In genomic region chr15:88802991-88803240, GRCh38 we compare ENCODE assay signal across 14 cellular contexts. TPM values are rescaled to one million over a fixed set of nuclear protein-coding genes. Genes with fewer than 3 reads are reported as not detected.
A peak's percentile ranks its signal among the peaks of the same experiment; 100 is the strongest.
DNase-seq lines count a peak whose midpoint lies in the region; ATAC-seq and TF ChIP-seq lines count a peak whose summit lies in the region.
"Had no signal": no experiment of that assay in that cellular context is flagged by ENCODE, and none has a peak within 500 bp of the region (broad histone marks: within the 10 kb centered on the region; RNA-seq: fewer than 3 reads in every experiment).

No MANE protein-coding gene starts in this region.

- no peak overlapping the region for H2BK120ac ChIP-seq in H9 (ENCODE audit: low read depth, low read length, poor library complexity, severe bottlenecking)

- no peak overlapping the region for H4K5ac ChIP-seq in H9 (ENCODE audit: insufficient read length, low read depth, low read length)

- H3K27ac Mint-ChIP-seq in H9: no peak overlapping the region
- no peak overlapping the region for H3K27ac Mint-ChIP-seq in stimulated activated effector memory CD8-positive, alpha-beta T cell treated with anti-CD3 and anti-CD28 coated beads, Interleukin-12 subunit alpha, Interleukin-12 subunit beta, amount 100 ng/mL, for 72 hours
- H3K27ac Mint-ChIP-seq: activated T-cell treated with anti-CD3 and anti-CD28 coated beads, Interleukin-2, amount 50 U/mL, for 72 hours had no signal

- no CpG with 5 or more reads among the region's 28 CpGs for WGBS in H9 (ENCODE audit: extremely low coverage, insufficient read length, low lambda C conversion rate)

- H3K23me2 ChIP-seq in H9 (ENCODE audit: insufficient read length, low read depth, low read length, poor library complexity, severe bottlenecking): peaks cover 11% of the 10 kb centered on the region

- H3K4me2 ChIP-seq in H9 (ENCODE audit: insufficient read depth, insufficient read length, low read length): peak overlapping the region; percentile 67

- H3K4me1 ChIP-seq in H9 (ENCODE audit: insufficient read depth, low read length) (no peaks in the 10 kb centered on the region), adipocyte (ENCODE audit: control insufficient read depth, insufficient read depth, low read length) (peaks cover 4% of the 10 kb centered on the region), iPS-20b (ENCODE audit: insufficient read depth, low read length) (no peaks in the 10 kb centered on the region)
- H3K4me1 ChIP-seq: Caco-2, HAP-1 had no signal

- H3K27me3 ChIP-seq in H9 (ENCODE audit: insufficient read depth, low read length) (peaks cover 37% of the 10 kb centered on the region), adipocyte (replicated peaks; ENCODE audit: control insufficient read depth, insufficient read depth, low read length) (peaks cover 41% of the 10 kb centered on the region), iPS-20b (ENCODE audit: insufficient read depth, low read length) (peaks cover 87% of the 10 kb centered on the region)

- peaks cover 91% of the 10 kb centered on the region for H3K27me3 Mint-ChIP-seq in H9 (ENCODE audit: low read depth)

- no peak overlapping the region for H2BK15ac ChIP-seq in H9 (ENCODE audit: low read depth, low read length)

- no peak overlapping the region for H3T11ph ChIP-seq in H9 (ENCODE audit: low read length)

- peaks cover 2 to 22% of the 10 kb centered on the region in 2 experiments; a peak in 3 of 4 replicates for H3K4me1 Mint-ChIP-seq in H9
- peaks cover 14% of the 10 kb centered on the region for H3K4me1 Mint-ChIP-seq in stimulated activated effector memory CD8-positive, alpha-beta T cell treated with anti-CD3 and anti-CD28 coated beads, Interleukin-12 subunit alpha, Interleukin-12 subunit beta, amount 100 ng/mL, for 72 hours

- no peak for TF ChIP-seq CTCF in H9 (conservative IDR thresholded peaks at IDR 0.05)

- H2BK20ac ChIP-seq in H9 (ENCODE audit: low read depth, low read length, poor library complexity, severe bottlenecking): no peak overlapping the region

- H4K20me1 ChIP-seq in H9 (ENCODE audit: control insufficient read depth, insufficient read depth, insufficient read length): no peaks in the 10 kb centered on the region

- peak overlapping the region; percentile 82 to 97 for H3K4me3 Mint-ChIP-seq in H9
- H3K4me3 Mint-ChIP-seq in stimulated activated effector memory CD8-positive, alpha-beta T cell treated with anti-CD3 and anti-CD28 coated beads, Interleukin-12 subunit alpha, Interleukin-12 subunit beta, amount 100 ng/mL, for 72 hours: peak overlapping the region; percentile 36

- H3K18ac ChIP-seq in H9 (ENCODE audit: insufficient read length, low read depth, low read length): no peak overlapping the region

- no peak overlapping the region; the same call in 1 of the 2 replicates for H3K14ac ChIP-seq in H9 (ENCODE audit: insufficient read depth, low read length)

- no peak overlapping the region for H4K8ac ChIP-seq in H9 (replicated peaks; ENCODE audit: insufficient read length, low read depth, low read length)

- no peak overlapping the region for H2AFZ ChIP-seq in H9 (ENCODE audit: low read length)

- no peak overlapping the region for H2AK5ac ChIP-seq in H9 (ENCODE audit: insufficient read length, low read length)

- no peak overlapping the region for H2BK12ac ChIP-seq in H9 (ENCODE audit: insufficient read length, low read depth, low read length)

- H3K4me3 ChIP-seq in adipocyte (ENCODE audit: low read length) (peak overlapping the region; percentile 62), iPS-20b (ENCODE audit: low read length) (peak overlapping the region; percentile 66)
- H3K4me3 ChIP-seq: HAP-1 had no signal

- H4K91ac ChIP-seq in H9 (ENCODE audit: insufficient read length, low read depth, low read length): no peak overlapping the region

- no peak overlapping the region for H2BK5ac ChIP-seq in H9 (ENCODE audit: insufficient read length, low read length)

- H3K27ac ChIP-seq in H9 (ENCODE audit: insufficient read length, low read depth, low read length) (no peak overlapping the region), iPS-20b (ENCODE audit: low read length) (no peak overlapping the region)

- peaks cover 0 to 2% of the 10 kb centered on the region in 2 experiments; a peak in 1 of 5 replicates for H3K9me3 Mint-ChIP-seq in H9
- H3K9me3 Mint-ChIP-seq in stimulated activated effector memory CD8-positive, alpha-beta T cell treated with anti-CD3 and anti-CD28 coated beads, Interleukin-12 subunit alpha, Interleukin-12 subunit beta, amount 100 ng/mL, for 72 hours: no peaks in the 10 kb centered on the region
- H3K9me3 Mint-ChIP-seq: activated T-cell treated with anti-CD3 and anti-CD28 coated beads, Interleukin-2, amount 50 U/mL, for 72 hours had no signal

- H3K4ac ChIP-seq in H9 (ENCODE audit: low read depth, low read length): no peak overlapping the region

- ATAC-seq in stimulated activated effector memory CD8-positive, alpha-beta T cell treated with anti-CD3 and anti-CD28 coated beads, Interleukin-12 subunit alpha, Interleukin-12 subunit beta, amount 100 ng/mL, for 72 hours: peak; percentile 14
- ATAC-seq: SK-N-SH treated with all-trans-retinoic acid at 6 μM for 48 hours had no signal

- peaks cover 0 to 2% (median 0%) of the 10 kb centered on the region in 3 experiments; a peak in 2 of 7 replicates for H3K36me3 Mint-ChIP-seq in H9 (ENCODE audit: insufficient read depth in 1 of 3, low read depth in 3 of 3)
- no peaks in the 10 kb centered on the region for H3K36me3 Mint-ChIP-seq in stimulated activated effector memory CD8-positive, alpha-beta T cell treated with anti-CD3 and anti-CD28 coated beads, Interleukin-12 subunit alpha, Interleukin-12 subunit beta, amount 100 ng/mL, for 72 hours

- H3K79me2 ChIP-seq in H9 (ENCODE audit: insufficient read depth, low read length): no peaks in the 10 kb centered on the region

- H3K56ac ChIP-seq in H9 (ENCODE audit: insufficient read length, low read depth, low read length): no peak overlapping the region

- no peaks in the 10 kb centered on the region for H3K79me1 ChIP-seq in H9 (ENCODE audit: insufficient read depth, low read depth, low read length, poor library complexity, severe bottlenecking)

- DNase-seq in H9: no peak
- DNase-seq in adipocyte (ENCODE audit: low read depth): peak; percentile 41
- DNase-seq in stimulated activated effector memory CD8-positive, alpha-beta T cell treated with anti-CD3 and anti-CD28 coated beads, Interleukin-12 subunit alpha, Interleukin-12 subunit beta, amount 100 ng/mL, for 72 hours (ENCODE audit: low spot score in 2 of 2): no peak
- no peak for DNase-seq in epidermal melanocyte (ENCODE audit: insufficient read length, low spot score)
- DNase-seq in DMS53 treated with DMSO at 0.1 percent for 48 hours (lab: John Stamatoyannopoulos, UW; ENCODE audit: unreplicated experiment): no peak
- no peak for DNase-seq in NCI-H1048 (lab: John Stamatoyannopoulos, UW)
- DNase-seq: activated T-cell treated with anti-CD3 and anti-CD28 coated beads, Interleukin-2, amount 50 U/mL, for 72 hours; Caco-2; NCI-H1694 treated with DMSO at 0.1 percent for 48 hours; NK-92 treated with Interleukin-12 subunit alpha and Interleukin-12 subunit beta, amount 100 ng/mL, for 24 hours; stimulated activated naive CD4-positive, alpha-beta T cell had no signal

- H3K9ac ChIP-seq in H9 (ENCODE audit: extremely low read depth, insufficient read length, low read length) (no peak overlapping the region), adipocyte (ENCODE audit: low read length) (peak overlapping the region; percentile 22), iPS-20b (ENCODE audit: low read depth, low read length) (no peak overlapping the region)

- no peaks in the 10 kb centered on the region for H3K36me3 ChIP-seq in adipocyte (ENCODE audit: control insufficient read depth, insufficient read depth, low read length, severe bottlenecking)
- H3K36me3 ChIP-seq in iPS-20b (ENCODE audit: insufficient read depth, low read depth, low read length): no peaks in the 10 kb centered on the region
- H3K36me3 ChIP-seq: HAP-1 had no signal

- H3K9me3 ChIP-seq in H9 (ENCODE audit: control insufficient read depth, low read depth, low read length) (no peaks in the 10 kb centered on the region), adipocyte (ENCODE audit: control insufficient read depth, low read length) (no peaks in the 10 kb centered on the region), iPS-20b (ENCODE audit: insufficient read depth, low read depth, low read length) (no peaks in the 10 kb centered on the region)
- H3K9me3 ChIP-seq: Caco-2, HAP-1 had no signal

- no peak overlapping the region for H3K23ac ChIP-seq in H9 (ENCODE audit: insufficient read length, low read depth, low read length)

RNA-seq across cellular contexts. Expression of gene ACAN, which starts 0.3 kb away (rescaled TPM):
- 0.50 and 0.53 TPM in 2 replicates for total RNA-seq in H9 (2021)
- total RNA-seq: activated T-cell treated with anti-CD3 and anti-CD28 coated beads, Interleukin-2, amount 50 U/mL, for 72 hours; Caco-2 had no signal
